In the genomic region with DNA sequence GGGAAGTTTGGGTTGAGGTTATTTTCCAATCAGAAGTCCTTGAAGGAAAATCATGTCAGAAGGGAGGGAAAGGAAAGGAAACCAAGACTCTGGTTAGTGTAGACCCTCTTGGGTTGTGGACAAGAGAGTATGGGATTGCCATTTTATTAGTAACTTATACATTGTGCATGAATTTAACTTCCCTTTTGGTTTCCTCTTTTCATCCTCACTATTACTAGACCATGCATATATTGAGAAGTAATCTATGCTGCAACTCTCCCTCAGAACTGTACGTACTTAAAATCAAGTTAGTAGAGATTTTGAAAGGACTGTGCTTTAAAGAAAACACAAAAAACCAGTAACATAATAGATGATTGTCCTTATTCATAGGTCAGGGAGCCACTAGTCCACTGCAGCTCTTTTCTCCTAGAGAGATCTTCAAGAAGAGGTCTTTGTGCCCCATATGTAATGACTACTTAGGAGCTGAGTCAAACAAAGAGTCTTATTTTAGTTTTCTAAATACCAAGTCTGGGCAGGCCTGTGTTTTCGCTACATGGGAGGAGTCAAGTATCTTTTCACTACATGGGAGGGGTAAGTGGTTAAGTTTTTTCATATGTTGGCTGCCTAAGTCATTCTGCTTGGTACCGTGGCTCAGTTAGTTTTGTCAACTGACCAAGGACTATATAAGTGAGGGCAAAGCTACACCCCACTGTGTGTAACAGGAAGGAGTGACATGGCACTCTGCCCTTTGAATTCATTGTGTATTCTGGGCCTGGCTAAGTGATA, we compare ENCODE assay signal across 9 cellular contexts. TPM values are rescaled to one million over a fixed set of nuclear protein-coding genes. Genes with fewer than 3 reads are reported as not detected.
A peak's percentile ranks its signal among the peaks of the same experiment; 100 is the strongest.
DNase-seq lines count a peak whose midpoint lies in the region; ATAC-seq and TF ChIP-seq lines count a peak whose summit lies in the region.
"Had no signal": no experiment of that assay in that cellular context is flagged by ENCODE, and none has a peak within 500 bp of the region (broad histone marks: within the 10 kb centered on the region; RNA-seq: fewer than 3 reads in every experiment).

No MANE protein-coding gene starts in this region.

- peak; percentile 5 for DNase-seq in HT-29 (ENCODE audit: low spot score)
- no peak for DNase-seq in left lung
- no peak for DNase-seq in HuH-7.5 (ENCODE audit: low spot score)
- no peak for DNase-seq in psoas muscle
- no peak for DNase-seq in kidney glomerular epithelial cell (lab: John Stamatoyannopoulos, UW)
- no peak for DNase-seq in NK-92 (lab: John Stamatoyannopoulos, UW; ENCODE audit: unreplicated experiment)

- TF ChIP-seq CTCF in left lung (IDR thresholded peaks at IDR 0.05) (no peak), psoas muscle (IDR thresholded peaks at IDR 0.05) (no peak)

- 69 to 80% (median 71%) methylated on average over 3 of the region's 3 CpGs for WGBS in psoas muscle, 3 donors

- H3K4me3 ChIP-seq in left lung (no peak overlapping the region), psoas muscle (no peak overlapping the region)
- H3K4me3 ChIP-seq: skin epidermis had no signal

- intact Hi-C loops in left lung (cut with DNase I) (no loop called here), psoas muscle (cut with DNase I) (no loop called here)

- H3K9me3 ChIP-seq in left lung (no peaks in the 10 kb centered on the region), psoas muscle (no peaks in the 10 kb centered on the region)

- ATAC-seq in GM18499 (IDR thresholded peaks at IDR 0.05; ENCODE audit: insufficient read depth, unreplicated experiment) = peak; percentile 76
- peak; percentile 92 for ATAC-seq in GM21528 (IDR thresholded peaks at IDR 0.05; ENCODE audit: low FRiP score, unreplicated experiment)
- peak; percentile 75 for ATAC-seq in left lung
- no peak for ATAC-seq in psoas muscle

- H3K4me1 ChIP-seq in left lung (peaks cover 0 to 28% of the 10 kb centered on the region in 2 donors), psoas muscle (no peaks in the 10 kb centered on the region)

- no peaks in the 10 kb centered on the region for H3K27me3 ChIP-seq in left lung
- peaks cover 0 to 5% (median 0%) of the 10 kb centered on the region in 3 donors for H3K27me3 ChIP-seq in psoas muscle (ENCODE audit: insufficient read depth in 3 of 3, low read length in 2 of 3)

- H3K36me3 ChIP-seq in left lung (no peaks in the 10 kb centered on the region), psoas muscle (ENCODE audit: insufficient read depth in 1 of 2, low read depth in 1 of 2) (no peaks in the 10 kb centered on the region)

- peak overlapping the region in 1 of 2 donors; percentile 66 for H3K27ac ChIP-seq in left lung
- H3K27ac ChIP-seq in psoas muscle = no peak overlapping the region

RNA-seq across cellular contexts. Expression of a gene that starts 25.2 kb away (rescaled TPM):
- total RNA-seq in HT-29 (2014; rRNA removed; shearing (Covaris generic)) = 6.5 and 9.9 TPM in 2 replicates
- 10 to 100 TPM in 1 of 2 donors, 1 to 10 TPM in 1; 4.9 to 10.5 TPM for total RNA-seq in left lung
- 1 to 10 TPM in 2 of 4 donors, under 1 TPM in 2; 0.75 to 2.4 (median 0.90) TPM for total RNA-seq in psoas muscle
- polyA plus RNA-seq in psoas muscle = under 1 TPM; 0.31 to 0.67 (median 0.39) TPM

Comparison
In these comparisons a context has a peak if more than half of its experiments do, and no peak if none do; other contexts are left out.
1. ATAC-seq: peak in GM18499 (single experiment), GM21528 (single experiment) and left lung (single experiment); none in psoas muscle (0 of 4).